ENCODE assay signal across 19 cellular contexts in genomic region chr16:50532576-50532975, GRCh38. TPM values are rescaled to one million over a fixed set of nuclear protein-coding genes. Genes with fewer than 3 reads are reported as not detected.
"Had no signal": no experiment of that assay in that cellular context is flagged by ENCODE, and none has a peak within 500 bp of the region (broad histone marks: within the 10 kb centered on the region; RNA-seq: fewer than 3 reads in every experiment).

No MANE protein-coding gene starts in this region.

- H3K27ac ChIP-seq: colonic mucosa, gastrocnemius medialis, neutrophil, parathyroid adenoma, prostate gland, skin epidermis, suprapubic skin, transverse colon had no signal

- H3K27me3 ChIP-seq: colonic mucosa, suprapubic skin, transverse colon had no signal

- DNase-seq: colonic mucosa; dermis blood vessel endothelial cell; effector memory CD8-positive, alpha-beta T cell; foreskin fibroblast; gastrocnemius medialis; mesenchymal stem cell; mucosa of descending colon; naive B cell; right cardiac atrium; stimulated activated CD4-positive, alpha-beta T cell treated with anti-CD3 and anti-CD28 coated beads, Interleukin-15, amount 100 ng/mL, for 24 hours; stimulated activated CD4-positive, alpha-beta T cell treated with anti-CD3 and anti-CD28 coated beads, Interleukin-2, amount 100 ng/mL, for 48 hours; stimulated activated naive B cell treated with anti-CD40 and anti-IgM and Interleukin-4, amounts not matched to agents 10 μg/mL and 1 μg/mL and 100 μg/mL, for 72 hours; transverse colon had no signal

- H3K9me3 ChIP-seq: colonic mucosa, gastrocnemius medialis, neutrophil, prostate gland, suprapubic skin, transverse colon had no signal

- H3K4me1 ChIP-seq: colonic mucosa, gastrocnemius medialis, prostate gland, suprapubic skin, transverse colon had no signal

- H3K4me3 ChIP-seq: colonic mucosa, gastrocnemius medialis, mucosa of descending colon, prostate gland, skin epidermis, suprapubic skin, transverse colon had no signal

- H3K36me3 ChIP-seq: colonic mucosa, gastrocnemius medialis, neutrophil, prostate gland, suprapubic skin, transverse colon had no signal

- ATAC-seq: effector memory CD8-positive, alpha-beta T cell; gastrocnemius medialis; mucosa of descending colon; natural killer cell treated with Interleukin-12 subunit alpha and Interleukin-12 subunit beta and Interleukin-15 and Interleukin-18, amount 100 ng/mL, for 72 hours; right cardiac atrium; stimulated activated naive B cell treated with anti-CD40 and anti-IgM and Interleukin-4, amounts not matched to agents 10 μg/mL and 1 μg/mL and 100 μg/mL, for 72 hours had no signal

RNA-seq across cellular contexts. Expression of gene NKD1, which starts 15.6 kb away (rescaled TPM):
- total RNA-seq: dermis blood vessel endothelial cell had no signal
